In genomic region chrX:153889123-153889522, GRCh38 we compare ENCODE assay signal across 29 cellular contexts. TPM values are rescaled to one million over a fixed set of nuclear protein-coding genes. Genes with fewer than 3 reads are reported as not detected.
"Had no signal": no experiment of that assay in that cellular context is flagged by ENCODE, and none has a peak within 500 bp of the region (broad histone marks: within the 10 kb centered on the region; RNA-seq: fewer than 3 reads in every experiment).

No MANE protein-coding gene starts in this region.

- DNase-seq: activated CD4-positive, alpha-beta memory T cell treated with anti-CD3 and anti-CD28 coated beads for 36 hours; activated CD4-positive, alpha-beta T cell treated with anti-CD3 and anti-CD28 coated beads, Interleukin-2, amount 10 ng/mL, durations not matched to agents 7 days and 5 days; activated CD4-positive, CD25-positive, alpha-beta regulatory T cell; activated CD8-positive, alpha-beta memory T cell treated with anti-CD3 and anti-CD28 coated beads for 24 hours; activated effector memory CD4-positive, alpha-beta T cell treated with anti-CD3 and anti-CD28 coated beads, Interleukin-2, amount 50 U/mL, for 16 hours; activated naive CD4-positive, alpha-beta T cell treated with Interleukin-2 at 50 U/mL for 16 hours; activated naive CD8-positive, alpha-beta T cell treated with anti-CD3 and anti-CD28 coated beads, Interleukin-2, amount 50 U/mL, for 24 hours; activated T-cell treated with anti-CD3 and anti-CD28 coated beads, Interleukin-2, amount 50 U/mL, for 4 hours; amniotic stem cell; body of pancreas; cortex of kidney; MV-4-11; NCI-H1092 treated with DMSO at 0.1 percent for 48 hours; NCI-H1436 treated with DMSO at 0.1 percent for 48 hours; NCI-H187; NCI-H446; NCI-H524; NCI-H82; PC-3; T-cell; T-helper 2 cell; T1000 had no signal

- ATAC-seq: activated naive CD4-positive, alpha-beta T cell treated with anti-CD3 and anti-CD28 coated beads, Interleukin-2, amount 50 U/mL, for 72 hours; activated T-cell treated with anti-CD3 and anti-CD28 coated beads, Interleukin-2, amount 50 U/mL, for 4 hours; body of pancreas; PC-3; Right ventricle myocardium inferior; T-cell had no signal

- H3K9me3 ChIP-seq: ascending aorta, body of pancreas had no signal

- H3K4me1 ChIP-seq: ascending aorta had no signal

- H3K4me3 ChIP-seq: ascending aorta, body of pancreas, SK-N-MC had no signal

- H3K27ac ChIP-seq: ascending aorta, body of pancreas, SK-N-MC, VCaP had no signal

- H3K36me3 ChIP-seq: ascending aorta had no signal

RNA-seq across cellular contexts. Expression of gene AVPR2, which starts 15.3 kb away (rescaled TPM):
- total RNA-seq: activated CD4-positive, alpha-beta memory T cell treated with anti-CD3 and anti-CD28 coated beads for 36 hours; activated CD4-positive, alpha-beta T cell treated with anti-CD3 and anti-CD28 coated beads, Interleukin-2, amount 10 ng/mL, durations not matched to agents 7 days and 5 days; activated naive CD4-positive, alpha-beta T cell treated with anti-CD3 and anti-CD28 coated beads, Interleukin-2, amount 50 U/mL, for 72 hours; activated T-cell treated with anti-CD3 and anti-CD28 coated beads, Interleukin-2, amount 50 U/mL, for 4 hours; MCF 10A; PC-3; RPMI7951; T-cell had no signal

RNA-seq across cellular contexts. Expression of gene RENBP, which starts 55.3 kb away (rescaled TPM):
- total RNA-seq: PC-3 had no signal
